Comparison of ENCODE assay signal across 1 cellular context in the genomic region with DNA sequence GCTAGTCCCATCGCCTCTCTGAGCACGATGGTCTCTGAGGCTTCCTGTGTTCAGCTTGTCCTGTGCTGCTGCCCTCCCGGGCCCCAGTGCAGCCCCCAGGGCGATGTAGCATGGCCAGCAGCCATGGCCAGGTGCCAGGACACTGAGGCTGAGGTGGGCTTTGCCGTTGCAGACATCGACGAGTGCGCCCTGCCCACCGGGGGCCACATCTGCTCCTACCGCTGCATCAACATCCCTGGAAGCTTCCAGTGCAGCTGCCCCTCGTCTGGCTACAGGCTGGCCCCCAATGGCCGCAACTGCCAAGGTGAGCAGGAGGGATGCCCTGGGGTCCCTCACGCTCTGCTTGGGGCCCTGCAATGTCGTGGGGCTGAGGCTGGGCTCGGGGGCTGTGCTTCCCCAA.
TF ChIP-seq lines count a peak whose summit lies in the region.

No MANE protein-coding gene starts in this region.

TF ChIP-seq in HepG2, 621 proteins besides CTCF, POLR2A, EP300 and RAD21:
- TF ChIP-seq ZNF879 (CRISPR knock-in tag; IDR thresholded peaks at IDR 0.05), result no peak
- TF ChIP-seq, protein P1, sequence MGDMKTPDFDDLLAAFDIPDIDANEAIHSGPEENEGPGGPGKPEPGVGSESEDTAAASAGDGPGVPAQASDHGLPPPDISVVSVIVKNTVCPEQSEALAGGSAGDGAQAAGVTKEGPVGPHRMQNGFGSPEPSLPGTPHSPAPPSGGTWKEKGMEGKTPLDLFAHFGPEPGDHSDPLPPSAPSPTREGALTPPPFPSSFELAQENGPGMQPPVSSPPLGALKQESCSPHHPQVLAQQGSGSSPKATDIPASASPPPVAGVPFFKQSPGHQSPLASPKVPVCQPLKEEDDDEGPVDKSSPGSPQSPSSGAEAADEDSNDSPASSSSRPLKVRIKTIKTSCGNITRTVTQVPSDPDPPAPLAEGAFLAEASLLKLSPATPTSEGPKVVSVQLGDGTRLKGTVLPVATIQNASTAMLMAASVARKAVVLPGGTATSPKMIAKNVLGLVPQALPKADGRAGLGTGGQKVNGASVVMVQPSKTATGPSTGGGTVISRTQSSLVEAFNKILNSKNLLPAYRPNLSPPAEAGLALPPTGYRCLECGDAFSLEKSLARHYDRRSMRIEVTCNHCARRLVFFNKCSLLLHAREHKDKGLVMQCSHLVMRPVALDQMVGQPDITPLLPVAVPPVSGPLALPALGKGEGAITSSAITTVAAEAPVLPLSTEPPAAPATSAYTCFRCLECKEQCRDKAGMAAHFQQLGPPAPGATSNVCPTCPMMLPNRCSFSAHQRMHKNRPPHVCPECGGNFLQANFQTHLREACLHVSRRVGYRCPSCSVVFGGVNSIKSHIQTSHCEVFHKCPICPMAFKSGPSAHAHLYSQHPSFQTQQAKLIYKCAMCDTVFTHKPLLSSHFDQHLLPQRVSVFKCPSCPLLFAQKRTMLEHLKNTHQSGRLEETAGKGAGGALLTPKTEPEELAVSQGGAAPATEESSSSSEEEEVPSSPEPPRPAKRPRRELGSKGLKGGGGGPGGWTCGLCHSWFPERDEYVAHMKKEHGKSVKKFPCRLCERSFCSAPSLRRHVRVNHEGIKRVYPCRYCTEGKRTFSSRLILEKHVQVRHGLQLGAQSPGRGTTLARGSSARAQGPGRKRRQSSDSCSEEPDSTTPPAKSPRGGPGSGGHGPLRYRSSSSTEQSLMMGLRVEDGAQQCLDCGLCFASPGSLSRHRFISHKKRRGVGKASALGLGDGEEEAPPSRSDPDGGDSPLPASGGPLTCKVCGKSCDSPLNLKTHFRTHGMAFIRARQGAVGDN (CRISPR knock-in tag; IDR thresholded peaks at IDR 0.05), result 0 out of 2 replicates have a peak, but pooled peaks have one; percentile 11
- TF ChIP-seq ZNF768 (CRISPR knock-in tag; IDR thresholded peaks at IDR 0.05), result peak; percentile 86
- TF ChIP-seq ZNF83 (CRISPR knock-in tag; IDR thresholded peaks at IDR 0.05; ENCODE audit: borderline replicate concordance), result no peak
TF ChIP-seq in HepG2: peak in this region for 2.
